Comparison of ENCODE assay signal across 10 cellular contexts in genomic region chr6:139271056-139271455, GRCh38. TPM values are rescaled to one million over a fixed set of nuclear protein-coding genes. Genes with fewer than 3 reads are reported as not detected.
DNase-seq lines count a peak whose midpoint lies in the region; ATAC-seq and TF ChIP-seq lines count a peak whose summit lies in the region.
"Had no signal": no experiment of that assay in that cellular context is flagged by ENCODE, and none has a peak within 500 bp of the region (broad histone marks: within the 10 kb centered on the region; RNA-seq: fewer than 3 reads in every experiment).

No MANE protein-coding gene starts in this region.

- H3K4me3 ChIP-seq in rectal smooth muscle tissue (ENCODE audit: low read length): no peak overlapping the region

- H3K36me3 ChIP-seq in rectal smooth muscle tissue (ENCODE audit: control insufficient read depth, insufficient read depth, low read length): no peaks in the 10 kb centered on the region

- H3K27ac ChIP-seq in RWPE1: no peak overlapping the region
- H3K27ac ChIP-seq in rectal smooth muscle tissue (ENCODE audit: low read depth, low read length): peak overlapping the region; percentile 27
- H3K27ac ChIP-seq: HL-60 had no signal

- H3K4me1 ChIP-seq in rectal smooth muscle tissue (ENCODE audit: control insufficient read depth, insufficient read depth, low read length): no peaks in the 10 kb centered on the region

- no peak overlapping the region for H3K9ac ChIP-seq in rectal smooth muscle tissue (ENCODE audit: low read length)

- no peak for TF ChIP-seq CTCF in RWPE1 (conservative IDR thresholded peaks at IDR 0.05; ENCODE audit: low read depth)

- in situ Hi-C loops in G401 (cut with HindIII; ENCODE audit: low sequenced_read_pairs): no loop called here

- peak; percentile 79 for ATAC-seq in GM19025 (IDR thresholded peaks at IDR 0.05; ENCODE audit: low read depth, unreplicated experiment)
- ATAC-seq in HG02870 (IDR thresholded peaks at IDR 0.05; ENCODE audit: unreplicated experiment): peak; percentile 91

- CTCF ChIA-PET in RWPE1 (lab: Yijun Ruan, JAX): interaction anchor here (0.7 kb wide), 2 partner anchors 14 to 1346 kb away, joined by 4 to 5 read pairs; no protein-coding TSS in a partner anchor

- POLR2A ChIA-PET in RWPE1 (lab: Yijun Ruan, JAX; ENCODE audit: low non-redundant PET): no interaction called here

- DNase-seq in RWPE1 (ENCODE audit: low spot score) (peak; percentile 25), NCI-H524 treated with DMSO at 0.1 percent for 48 hours (lab: John Stamatoyannopoulos, UW) (no peak), G401 (ENCODE audit: low spot score) (no peak)
- DNase-seq in activated effector memory CD4-positive, alpha-beta T cell treated with Interleukin-2 at 50 U/mL for 16 hours: no peak
- DNase-seq in activated T-cell treated with anti-CD3 and anti-CD28 coated beads, Interleukin-2, amount 50 U/mL, for 48 hours: no peak
- DNase-seq: activated CD4-positive, alpha-beta T cell treated with anti-CD3 and anti-CD28 coated beads for 4 hours had no signal

- H3K27me3 ChIP-seq in rectal smooth muscle tissue (ENCODE audit: control insufficient read depth, insufficient read depth, low read length): no peaks in the 10 kb centered on the region

RNA-seq across cellular contexts. Expression of gene TXLNB, which starts 20.7 kb away (rescaled TPM):
- total RNA-seq in G401 (2014; rRNA removed; shearing (Covaris generic)): 0.03 TPM in 1 of 2 replicates, not detected in the other
